9 cellular contexts compared by ENCODE assay signal in genomic region chr9:132163457-132163875, GRCh38. TPM values are rescaled to one million over a fixed set of nuclear protein-coding genes. Genes with fewer than 3 reads are reported as not detected.
DNase-seq lines count a peak whose midpoint lies in the region; ATAC-seq lines count a peak whose summit lies in the region.
"Had no signal": no experiment of that assay in that cellular context is flagged by ENCODE, and none has a peak within 500 bp of the region (broad histone marks: within the 10 kb centered on the region; RNA-seq: fewer than 3 reads in every experiment).

No MANE protein-coding gene starts in this region.

- ATAC-seq in Right ventricle myocardium inferior (no peak), memory B cell (ENCODE audit: low read depth) (no peak), HG02884 (IDR thresholded peaks at IDR 0.05; ENCODE audit: unreplicated experiment) (no peak)
- ATAC-seq in central memory CD8-positive, alpha-beta T cell (replicated peaks; ENCODE audit: extremely low read depth, poor library complexity, severe bottlenecking) = no peak

- no peaks in the 10 kb centered on the region for H3K9me3 Mint-ChIP-seq in central memory CD8-positive, alpha-beta T cell
- H3K9me3 Mint-ChIP-seq in memory B cell = no peaks in the 10 kb centered on the region

- peaks cover 6% of the 10 kb centered on the region for H3K36me3 Mint-ChIP-seq in central memory CD8-positive, alpha-beta T cell (ENCODE audit: insufficient read depth)
- peaks cover 2% of the 10 kb centered on the region for H3K36me3 Mint-ChIP-seq in memory B cell

- intact Hi-C loops in Right ventricle myocardium inferior (cut with DNase I) = no loop called here
- intact Hi-C loops in cardiac septum (cut with DNase I) = no loop called here

- peaks cover 59% of the 10 kb centered on the region for H3K27me3 Mint-ChIP-seq in central memory CD8-positive, alpha-beta T cell
- H3K27me3 Mint-ChIP-seq in memory B cell = peaks cover 36% of the 10 kb centered on the region

- H3K4me3 Mint-ChIP-seq in central memory CD8-positive, alpha-beta T cell = peak overlapping the region; percentile 66
- no peak overlapping the region for H3K4me3 Mint-ChIP-seq in memory B cell

- DNase-seq in Right ventricle myocardium inferior (ENCODE audit: missing footprints) (peak; percentile 67), cardiac septum (ENCODE audit: low spot score) (no peak), memory B cell (ENCODE audit: low spot score in 2 of 2) (peak in 1 of 2 donors; percentile 37), amniotic stem cell (lab: John Stamatoyannopoulos, UW) (no peak), NCI-H128 (lab: John Stamatoyannopoulos, UW; ENCODE audit: unreplicated experiment) (no peak), LoVo (ENCODE audit: low spot score) (no peak)
- DNase-seq in central memory CD8-positive, alpha-beta T cell (ENCODE audit: low spot score in 2 of 2) = no peak
- DNase-seq: NCI-H2029 had no signal

- peaks cover 21% of the 10 kb centered on the region for H3K4me1 Mint-ChIP-seq in central memory CD8-positive, alpha-beta T cell
- H3K4me1 Mint-ChIP-seq in memory B cell = peaks cover 10% of the 10 kb centered on the region

- H3K27ac Mint-ChIP-seq in central memory CD8-positive, alpha-beta T cell (ENCODE audit: low read depth) = peak overlapping the region; percentile 51
- peak overlapping the region; percentile 7 for H3K27ac Mint-ChIP-seq in memory B cell

RNA-seq across cellular contexts. Expression of gene NTNG2, which starts 1.6 kb away (rescaled TPM):
- total RNA-seq in Right ventricle myocardium inferior = 1.4 TPM
- total RNA-seq in cardiac septum = 7.7 TPM
